21 cellular contexts compared by ENCODE assay signal in the genomic region with DNA sequence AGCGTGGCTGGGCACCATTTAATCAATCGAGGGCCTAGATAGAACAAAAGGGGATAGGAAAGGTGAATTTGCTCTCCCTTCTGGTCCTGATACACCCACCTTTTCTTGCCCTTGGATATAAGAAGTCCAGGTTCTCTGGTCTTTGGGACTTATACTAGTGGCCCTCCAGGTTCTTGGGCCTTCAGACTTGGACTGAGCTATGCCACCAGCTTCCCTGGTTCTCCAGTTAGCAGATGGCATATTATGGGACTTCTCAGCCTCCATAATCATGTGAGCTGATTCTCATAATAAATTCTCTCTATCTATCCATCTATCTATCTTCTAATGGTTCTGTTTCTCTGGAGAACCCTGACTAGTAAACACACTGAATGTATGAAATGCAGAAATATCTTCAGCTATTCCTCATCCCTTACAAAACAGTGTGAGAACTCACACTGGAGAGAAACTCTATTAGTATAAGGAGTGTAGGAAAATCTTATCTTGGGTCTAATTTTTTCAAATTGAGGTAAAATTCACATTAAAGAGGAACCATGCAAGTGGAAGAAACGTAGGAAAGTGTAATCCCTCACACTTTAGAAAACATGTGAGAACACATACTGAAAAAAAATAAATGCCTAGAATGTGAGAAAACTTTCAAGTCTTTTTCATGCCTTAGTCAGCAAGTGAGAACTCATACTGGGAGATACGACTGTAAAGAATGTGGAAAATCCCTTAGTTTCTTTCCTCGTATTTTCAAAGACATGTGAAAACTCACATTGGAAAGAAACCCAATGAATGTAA. TPM values are rescaled to one million over a fixed set of nuclear protein-coding genes. Genes with fewer than 3 reads are reported as not detected.
DNase-seq lines count a peak whose midpoint lies in the region; TF ChIP-seq lines count a peak whose summit lies in the region.
"Had no signal": no experiment of that assay in that cellular context is flagged by ENCODE, and none has a peak within 500 bp of the region (broad histone marks: within the 10 kb centered on the region; RNA-seq: fewer than 3 reads in every experiment).

No MANE protein-coding gene starts in this region.

- H3K9ac ChIP-seq in colonic mucosa (ENCODE audit: low read depth in 2 of 2, low read length in 2 of 2), result no peak overlapping the region

- peak; percentile 7 for DNase-seq in EH (ENCODE audit: low read depth)
- DNase-seq in KBM-7, result peak; percentile 35
- peak; percentile 7 for DNase-seq in astrocyte of the hippocampus (ENCODE audit: low read depth, low spot score)
- DNase-seq in kidney tubule cell (ENCODE audit: low spot score), result peak; percentile 5
- no peak for DNase-seq in foreskin melanocyte
- DNase-seq in NCI-H2107 (lab: John Stamatoyannopoulos, UW), result no peak
- no peak for DNase-seq in 8988T
- DNase-seq in colonic mucosa, result no peak
- DNase-seq: activated CD4-positive, CD25-positive, alpha-beta regulatory T cell; activated effector memory CD4-positive, alpha-beta T cell treated with anti-CD3 and anti-CD28 coated beads, Interleukin-2, amount 50 U/mL, for 16 hours; BE2C; DMS153; effector memory CD8-positive, alpha-beta T cell; GOT3; NCI-H1436 treated with DMSO at 0.1 percent for 48 hours; NCI-H526; RPMI8226; small intestine; stimulated activated naive CD4-positive, alpha-beta T cell treated with Interleukin-2 at 50 U/mL for 16 hours had no signal

- H3K9me3 ChIP-seq in colonic mucosa, result peaks cover 41% of the 10 kb centered on the region

- in situ Hi-C loops in KBM-7 (cut with MboI; ENCODE audit: low pct_unique_long_range_greater_than_20kb, low sequenced_read_pairs), result no loop called here

- no peak overlapping the region for H3K27ac ChIP-seq in colonic mucosa

- no peak for TF ChIP-seq CTCF in colonic mucosa (IDR thresholded peaks at IDR 0.05)

- H3K36me3 ChIP-seq in colonic mucosa, result no peaks in the 10 kb centered on the region
- H3K36me3 ChIP-seq: BE2C had no signal

- no peaks in the 10 kb centered on the region for H3K4me1 ChIP-seq in colonic mucosa
- H3K4me1 ChIP-seq: BE2C had no signal

- no peak overlapping the region for H3K4me3 ChIP-seq in colonic mucosa

- no peaks in the 10 kb centered on the region for H3K27me3 ChIP-seq in colonic mucosa
- H3K27me3 ChIP-seq: BE2C had no signal

- intact Hi-C loops in colonic mucosa (cut with DNase I), result no loop called here

RNA-seq across cellular contexts. Expression of a gene that starts 15.5 kb away (rescaled TPM):
- total RNA-seq in colonic mucosa, result 1 to 10 TPM in 1 of 2 donors, under 1 TPM in 1; 0.27 to 1.8 TPM
- total RNA-seq: activated CD8-positive, alpha-beta memory T cell treated with anti-CD3 and anti-CD28 coated beads for 36 hours; T-helper 1 cell treated with Interleukin-12 subunit alpha and Interleukin-12 subunit beta and Interleukin-4 antibody, amounts not matched to agents 30 ng/mL and 1 ng/mL, for 36 hours had no signal

RNA-seq across cellular contexts. Expression of a gene that starts 37.5 kb away (rescaled TPM):
- 1 to 10 TPM in 1 of 2 donors, under 1 TPM in 1; 0.62 to 1.8 TPM for total RNA-seq in colonic mucosa
- total RNA-seq: activated CD8-positive, alpha-beta memory T cell treated with anti-CD3 and anti-CD28 coated beads for 36 hours; T-helper 1 cell treated with Interleukin-12 subunit alpha and Interleukin-12 subunit beta and Interleukin-4 antibody, amounts not matched to agents 30 ng/mL and 1 ng/mL, for 36 hours had no signal

RNA-seq across cellular contexts. Expression of a gene that starts 43.2 kb away (rescaled TPM):
- 1 to 10 TPM in 1 of 2 donors, under 1 TPM in 1; 0.21 to 1.1 TPM for total RNA-seq in colonic mucosa

RNA-seq across cellular contexts. Expression of a gene that starts 46.9 kb away (rescaled TPM):
- total RNA-seq in colonic mucosa, result 1 to 10 TPM in 1 of 2 donors, under 1 TPM in 1; 0.40 to 1.3 TPM
- total RNA-seq: activated CD8-positive, alpha-beta memory T cell treated with anti-CD3 and anti-CD28 coated beads for 36 hours; T-helper 1 cell treated with Interleukin-12 subunit alpha and Interleukin-12 subunit beta and Interleukin-4 antibody, amounts not matched to agents 30 ng/mL and 1 ng/mL, for 36 hours had no signal

RNA-seq across cellular contexts. Expression of a gene that starts 52.1 kb away (rescaled TPM):
- under 1 TPM; 0.40 to 0.56 TPM for total RNA-seq in colonic mucosa
- total RNA-seq: activated CD8-positive, alpha-beta memory T cell treated with anti-CD3 and anti-CD28 coated beads for 36 hours; T-helper 1 cell treated with Interleukin-12 subunit alpha and Interleukin-12 subunit beta and Interleukin-4 antibody, amounts not matched to agents 30 ng/mL and 1 ng/mL, for 36 hours had no signal

Comparison
In these comparisons a context has a peak if more than half of its experiments do, and no peak if none do; other contexts are left out.
1. DNase-seq: peak in EH (single experiment), KBM-7 (single experiment), astrocyte of the hippocampus (single experiment) and kidney tubule cell (single experiment); none in foreskin melanocyte (single experiment), NCI-H2107 (single experiment), 8988T (single experiment) and colonic mucosa (single experiment).